In the genomic region with DNA sequence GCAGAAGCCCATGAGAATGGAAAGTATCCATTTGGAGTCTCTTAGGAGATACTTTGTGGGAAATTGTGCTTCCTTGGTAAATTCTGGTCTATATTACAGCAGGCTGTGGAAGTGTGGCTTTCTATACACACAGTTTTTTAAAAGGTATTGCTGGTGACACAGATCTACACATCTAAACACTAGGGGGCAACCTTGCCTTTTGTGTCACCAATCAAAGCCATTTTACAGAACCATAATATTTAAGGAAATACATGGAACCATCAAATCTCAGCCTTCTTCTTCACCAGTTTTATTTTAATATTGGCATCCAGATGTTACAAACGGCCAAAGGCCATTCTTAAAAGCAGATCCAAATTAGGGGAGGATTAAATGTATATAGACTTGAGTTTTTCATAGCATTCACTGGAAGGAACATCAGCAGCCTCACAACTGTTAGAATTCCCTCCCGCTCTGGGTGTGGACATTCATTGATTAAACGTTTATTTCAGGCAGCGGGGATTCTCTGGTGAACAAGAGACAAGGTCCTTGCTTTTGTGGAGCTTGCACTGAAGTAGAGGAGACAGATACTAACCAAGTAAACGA, we compare ENCODE assay signal across 8 cellular contexts.
DNase-seq lines count a peak whose midpoint lies in the region; ATAC-seq, FAIRE-seq and TF ChIP-seq lines count a peak whose summit lies in the region.

No MANE protein-coding gene starts in this region.

- POLR2A ChIA-PET in PC-3 (lab: Charles Lee; ENCODE audit: unreplicated experiment): no interaction called here

- no peak overlapping the region for H3K4me2 ChIP-seq in PC-3 (ENCODE audit: low read length)

- H3K9me2 ChIP-seq in PC-3 (replicated peaks; ENCODE audit: low read length): no peaks in the 10 kb centered on the region

- H3K9me3 ChIP-seq in PC-3 (ENCODE audit: low read length): no peaks in the 10 kb centered on the region

- CTCF ChIA-PET in PC-3 (lab: Charles Lee): interaction anchor here (0.7 to 1.2 kb wide), 3 partner anchors 77 to 297 kb away, joined by 4 to 9 read pairs (median 7); no protein-coding TSS in a partner anchor

- no peaks in the 10 kb centered on the region for H3F3A ChIP-seq in PC-3 (ENCODE audit: low read length, unreplicated experiment)

- H3K9ac ChIP-seq in PC-3 (ENCODE audit: low read length): no peak overlapping the region

- ATAC-seq in PC-3: peak; percentile 55; the same call in 1 of the 2 replicates

- H3K27ac ChIP-seq in PC-3 (ENCODE audit: low read length) (no peak overlapping the region), brain microvascular endothelial cell (no peak overlapping the region)

- FAIRE-seq in G401.6 (lab: Jason Lieb, UNC): peak; percentile 34

- H3K4me1 ChIP-seq in PC-3 (ENCODE audit: insufficient read depth, low read length): peaks cover 24% of the 10 kb centered on the region

- no peaks in the 10 kb centered on the region for H4K20me1 ChIP-seq in PC-3 (ENCODE audit: low read length)

- H2AFZ ChIP-seq in PC-3 (ENCODE audit: low read length): no peak overlapping the region

- H3K36me3 ChIP-seq in PC-3 (ENCODE audit: low read depth, low read length) (no peaks in the 10 kb centered on the region), brain microvascular endothelial cell (replicated peaks) (no peaks in the 10 kb centered on the region)

- TF ChIP-seq CTCF in PC-3 (conservative IDR thresholded peaks at IDR 0.05; ENCODE audit: low read depth, low read length): peak; percentile 78
- TF ChIP-seq CTCF in brain microvascular endothelial cell (IDR thresholded peaks at IDR 0.05; ENCODE audit: low read depth, low read length, missing control alignments): peak; percentile 63

- intact Hi-C loops in PC-3 (cut with micrococcal nuclease): loop anchor here (1.0 to 5.0 kb wide), 5 partner anchors 136 to 411 kb away; a partner anchor contains a TSS

- BruUV-seq in PC-3 (replicated peaks; lab: Mats Ljungman, UMichigan): no TSS peak

- H3K79me2 ChIP-seq in PC-3 (ENCODE audit: low read length): no peaks in the 10 kb centered on the region

- H3K4me3 ChIP-seq in PC-3 (ENCODE audit: low read length) (no peak overlapping the region), brain microvascular endothelial cell (ENCODE audit: low read depth, low read length) (no peak overlapping the region)

- in situ Hi-C loops in ACHN (cut with HindIII; ENCODE audit: low pct_ligation_motif_present, low pct_unique_long_range_greater_than_20kb, low sequenced_read_pairs): no loop called here
- in situ Hi-C loops in brain microvascular endothelial cell (cut with HindIII; ENCODE audit: low pct_ligation_motif_present, low sequenced_read_pairs): no loop called here

- H3K27me3 ChIP-seq in PC-3 (ENCODE audit: low read length): no peaks in the 10 kb centered on the region
- H3K27me3 ChIP-seq in brain microvascular endothelial cell (replicated peaks): no peaks in the 10 kb centered on the region

- DNase-seq in ACHN: peak; percentile 53
- peak; percentile 12 for DNase-seq in HuH-7 (ENCODE audit: low spot score)
- DNase-seq in PC-3: peak; percentile 65
- DNase-seq in brain microvascular endothelial cell: peak; percentile 75
- DNase-seq in inferior parietal cortex (ENCODE audit: extremely low spot score): peak; percentile 87
- peak; percentile 2 for DNase-seq in stimulated activated naive CD4-positive, alpha-beta T cell treated with Interleukin-2 at 50 U/mL for 16 hours (lab: John Stamatoyannopoulos, UW)
- DNase-seq in KG1 (lab: John Stamatoyannopoulos, UW): no peak
